15 cellular contexts compared by ENCODE assay signal in genomic region chr2:39265315-39265714, GRCh38. TPM values are rescaled to one million over a fixed set of nuclear protein-coding genes. Genes with fewer than 3 reads are reported as not detected.
DNase-seq lines count a peak whose midpoint lies in the region; ATAC-seq and TF ChIP-seq lines count a peak whose summit lies in the region.
"Had no signal": no experiment of that assay in that cellular context is flagged by ENCODE, and none has a peak within 500 bp of the region (broad histone marks: within the 10 kb centered on the region; RNA-seq: fewer than 3 reads in every experiment).

No MANE protein-coding gene starts in this region.

- H3K36me3 ChIP-seq in CD4-positive, CD25-positive, alpha-beta regulatory T cell (ENCODE audit: control insufficient read depth, insufficient read depth, low read length) = no peaks in the 10 kb centered on the region
- H3K36me3 ChIP-seq in right lobe of liver = peaks cover 0 to 13% (median 0%) of the 10 kb centered on the region in 4 donors

- H3K27ac ChIP-seq in CD4-positive, CD25-positive, alpha-beta regulatory T cell (ENCODE audit: insufficient read depth, low read length, poor library complexity, severe bottlenecking) = peak overlapping the region; percentile 60
- H3K27ac ChIP-seq in right lobe of liver = no peak overlapping the region

- no peak for TF ChIP-seq CTCF in right lobe of liver (IDR thresholded peaks at IDR 0.05)

- no peaks in the 10 kb centered on the region for H3K27me3 Mint-ChIP-seq in CD4-positive, CD25-positive, alpha-beta regulatory T cell
- H3K27me3 Mint-ChIP-seq in effector memory CD8-positive, alpha-beta T cell = no peaks in the 10 kb centered on the region
- H3K27me3 Mint-ChIP-seq: type B pancreatic cell had no signal

- peaks cover 23 to 33% (median 28%) of the 10 kb centered on the region in 4 donors for H3K4me1 Mint-ChIP-seq in CD4-positive, CD25-positive, alpha-beta regulatory T cell
- peaks cover 19 to 31% of the 10 kb centered on the region in 2 donors for H3K4me1 Mint-ChIP-seq in effector memory CD8-positive, alpha-beta T cell (ENCODE audit: low read depth in 2 of 2)

- no peak for TF ChIP-seq POLR2A in right lobe of liver (IDR thresholded peaks at IDR 0.05)

- ATAC-seq in CD4-positive, CD25-positive, alpha-beta regulatory T cell (ENCODE audit: low read depth in 2 of 2) = no peak
- peak; percentile 45 for ATAC-seq in GM18511 (IDR thresholded peaks at IDR 0.05; ENCODE audit: unreplicated experiment)
- ATAC-seq in effector memory CD8-positive, alpha-beta T cell (replicated peaks) = no peak
- no peak for ATAC-seq in HG02840 (IDR thresholded peaks at IDR 0.05; ENCODE audit: low FRiP score, unreplicated experiment)
- ATAC-seq in right lobe of liver = no peak

- no peaks in the 10 kb centered on the region for H3K9me3 ChIP-seq in CD4-positive, CD25-positive, alpha-beta regulatory T cell (ENCODE audit: control insufficient read depth in 2 of 2, low read length in 2 of 2)
- H3K9me3 ChIP-seq in right lobe of liver = no peaks in the 10 kb centered on the region
- H3K9me3 ChIP-seq: gastrocnemius medialis had no signal

- H3K4me1 ChIP-seq in CD4-positive, CD25-positive, alpha-beta regulatory T cell (ENCODE audit: control insufficient read depth, insufficient read depth, low read length, poor library complexity, severe bottlenecking) = peaks cover 22% of the 10 kb centered on the region
- H3K4me1 ChIP-seq in right lobe of liver = no peaks in the 10 kb centered on the region

- no peaks in the 10 kb centered on the region for H3K27me3 ChIP-seq in CD4-positive, CD25-positive, alpha-beta regulatory T cell (ENCODE audit: control insufficient read depth, insufficient read depth, low read length)
- H3K27me3 ChIP-seq in right lobe of liver = no peaks in the 10 kb centered on the region
- H3K27me3 ChIP-seq: gastrocnemius medialis had no signal

- intact Hi-C loops in right lobe of liver (cut with DNase I) = no loop called here

- WGBS in right lobe of liver (ENCODE audit: insufficient coverage, low coverage, low lambda C conversion rate, missing lambda C conversion rate) = 79% methylated on average over 2 of the region's 2 CpGs

- peaks cover 10% of the 10 kb centered on the region for H3K36me3 Mint-ChIP-seq in CD4-positive, CD25-positive, alpha-beta regulatory T cell
- peaks cover 8% of the 10 kb centered on the region for H3K36me3 Mint-ChIP-seq in effector memory CD8-positive, alpha-beta T cell (ENCODE audit: insufficient read depth)

- peak overlapping the region; percentile 52 for H3K4me3 ChIP-seq in CD4-positive, CD25-positive, alpha-beta regulatory T cell (ENCODE audit: low read depth, low read length)
- no peak overlapping the region for H3K4me3 ChIP-seq in right lobe of liver
- H3K4me3 ChIP-seq: gastrocnemius medialis had no signal

- H3K4me3 Mint-ChIP-seq in CD4-positive, CD25-positive, alpha-beta regulatory T cell = peak overlapping the region in 3 of 4 donors; percentile 4 to 50 (median 39)
- peak overlapping the region in 1 of 2 donors; percentile 65 for H3K4me3 Mint-ChIP-seq in effector memory CD8-positive, alpha-beta T cell
- H3K4me3 Mint-ChIP-seq: type B pancreatic cell had no signal

- no peaks in the 10 kb centered on the region for H3K9me3 Mint-ChIP-seq in CD4-positive, CD25-positive, alpha-beta regulatory T cell
- no peaks in the 10 kb centered on the region for H3K9me3 Mint-ChIP-seq in effector memory CD8-positive, alpha-beta T cell
- H3K9me3 Mint-ChIP-seq: type B pancreatic cell had no signal

- DNase-seq in CD4-positive, CD25-positive, alpha-beta regulatory T cell = peak in 1 of 3 donors; percentile 34
- DNase-seq in NCI-H748 treated with DMSO at 0.1 percent for 48 hours (lab: John Stamatoyannopoulos, UW) = peak; percentile 21
- DNase-seq in effector memory CD8-positive, alpha-beta T cell = no peak
- DNase-seq in HPDE6-E6E7 (ENCODE audit: extremely low spot score) = no peak
- DNase-seq in right lobe of liver = no peak
- DNase-seq in stimulated activated naive CD4-positive, alpha-beta T cell (lab: John Stamatoyannopoulos, UW) = no peak
- DNase-seq: activated CD8-positive, alpha-beta memory T cell treated with anti-CD3 and anti-CD28 coated beads, Interleukin-2, amount 50 U/mL, for 48 hours; caudate nucleus; gastrocnemius medialis; NCI-H510A; retina had no signal

- peak overlapping the region in 2 of 3 donors; percentile 77 to 87 for H3K27ac Mint-ChIP-seq in CD4-positive, CD25-positive, alpha-beta regulatory T cell
- peak overlapping the region; percentile 47 to 62 for H3K27ac Mint-ChIP-seq in effector memory CD8-positive, alpha-beta T cell
- H3K27ac Mint-ChIP-seq: type B pancreatic cell had no signal

RNA-seq across cellular contexts. Expression of gene CDKL4, which starts 21.5 kb away (rescaled TPM):
- total RNA-seq in CD4-positive, CD25-positive, alpha-beta regulatory T cell = 0.74 TPM
- polyA plus RNA-seq in CD4-positive, CD25-positive, alpha-beta regulatory T cell = 1 to 10 TPM in 1 of 4 donors, under 1 TPM in 3; 0.25 to 1.6 (median 0.42) TPM
- total RNA-seq in right lobe of liver = under 1 TPM in 3 of 6 experiments, not detected in 3; 0.18 to 0.27 (median 0.25) TPM
- polyA plus RNA-seq: neural cell had no signal
